In the genomic region with DNA sequence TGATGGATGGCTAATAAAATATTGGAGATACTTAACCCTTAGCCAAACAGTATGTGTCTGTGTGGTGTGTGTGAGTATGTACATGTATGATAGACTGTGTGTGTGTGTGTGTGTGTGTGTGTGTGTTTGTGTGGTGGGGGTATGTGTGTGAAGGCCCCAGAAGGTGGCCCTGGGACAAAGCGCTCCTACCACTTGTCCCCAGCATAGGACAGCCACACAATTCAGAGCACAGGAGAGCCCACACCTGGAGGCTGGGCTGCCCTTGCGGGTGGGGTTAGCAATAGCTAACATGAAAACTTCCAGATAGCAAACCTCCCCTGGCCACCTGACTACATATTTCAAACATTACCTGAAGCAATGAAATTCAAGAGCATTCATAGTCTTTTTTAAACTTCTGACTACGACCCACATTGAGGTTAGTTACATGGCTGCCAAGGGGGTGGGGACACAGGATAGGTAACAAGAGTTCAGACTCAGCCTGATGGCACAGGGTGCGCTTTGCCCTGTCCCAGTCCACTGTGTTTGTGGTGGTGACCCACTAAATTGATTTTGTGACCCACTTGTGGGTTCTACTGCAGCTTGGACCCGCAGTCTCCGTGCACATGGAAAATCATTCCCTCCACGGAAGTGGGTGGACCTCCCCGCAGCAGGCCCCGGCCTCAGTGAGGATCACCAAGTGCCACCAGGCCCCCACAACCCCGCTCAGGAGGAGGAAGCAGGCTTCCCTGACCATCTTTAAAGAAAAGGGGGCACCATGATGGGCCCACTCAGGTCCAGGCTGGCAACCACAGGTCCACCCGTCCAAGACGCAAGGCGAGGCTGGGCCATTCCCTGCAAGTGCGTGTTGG, we compare ENCODE assay signal across 11 cellular contexts. TPM values are rescaled to one million over a fixed set of nuclear protein-coding genes. Genes with fewer than 3 reads are reported as not detected.
DNase-seq lines count a peak whose midpoint lies in the region; ATAC-seq and TF ChIP-seq lines count a peak whose summit lies in the region.
"Had no signal": no experiment of that assay in that cellular context is flagged by ENCODE, and none has a peak within 500 bp of the region (broad histone marks: within the 10 kb centered on the region; RNA-seq: fewer than 3 reads in every experiment).

No MANE protein-coding gene starts in this region.

- no peaks in the 10 kb centered on the region; the same call in 2 of the 3 replicates for H3K4me1 Mint-ChIP-seq in GM23338

- peak overlapping the region; percentile 89 for H3K4me2 ChIP-seq in GM23338

- peak overlapping the region; percentile 74 for H3K4me3 Mint-ChIP-seq in GM23338

- no peaks in the 10 kb centered on the region for H3F3A ChIP-seq in GM23338 (replicated peaks; ENCODE audit: low read depth)

- no peak for ATAC-seq in GM23338

- no peaks in the 10 kb centered on the region for H3K36me3 Mint-ChIP-seq in GM23338 (ENCODE audit: low read depth)

- peaks cover 26% of the 10 kb centered on the region for H3K27me3 Mint-ChIP-seq in GM23338 (ENCODE audit: insufficient read depth, low read depth, poor library complexity)

- peak overlapping the region; percentile 97 for H2AFZ ChIP-seq in GM23338

- H3K9me2 ChIP-seq in GM23338 (ENCODE audit: insufficient read depth): no peaks in the 10 kb centered on the region

- H3K27ac Mint-ChIP-seq in GM23338: no peak overlapping the region

- H3K36me3 ChIP-seq in GM23338 (ENCODE audit: insufficient read depth) (no peaks in the 10 kb centered on the region), ascending aorta (no peaks in the 10 kb centered on the region), kidney epithelial cell (ENCODE audit: control insufficient read depth, insufficient read depth, low read length) (no peaks in the 10 kb centered on the region), uterus (no peaks in the 10 kb centered on the region)

- TF ChIP-seq POLR2A in uterus (IDR thresholded peaks at IDR 0.05): no peak

- no peaks in the 10 kb centered on the region for H3K9me3 Mint-ChIP-seq in GM23338

- H3K9me3 ChIP-seq in ascending aorta: no peaks in the 10 kb centered on the region
- no peaks in the 10 kb centered on the region for H3K9me3 ChIP-seq in uterus

- H3K27ac ChIP-seq in GM23338 (ENCODE audit: low read depth) (no peak overlapping the region), ascending aorta (no peak overlapping the region), uterus (no peak overlapping the region)

- peak overlapping the region; percentile 63 for H3K4me3 ChIP-seq in GM23338
- H3K4me3 ChIP-seq in ascending aorta: peak overlapping the region; percentile 52 to 68
- H3K4me3 ChIP-seq in kidney epithelial cell (ENCODE audit: low read depth, low read length): peak overlapping the region; percentile 36
- peak overlapping the region; percentile 29 for H3K4me3 ChIP-seq in retinal pigment epithelial cell (ENCODE audit: low read length)
- H3K4me3 ChIP-seq in uterus: peak overlapping the region in 1 of 2 donors; percentile 32

- H3K4me1 ChIP-seq in GM23338 (ENCODE audit: insufficient read depth) (no peaks in the 10 kb centered on the region), ascending aorta (peaks cover 19% of the 10 kb centered on the region in 2 donors), uterus (peaks cover 0 to 14% of the 10 kb centered on the region in 2 donors)

- DNase-seq in GM23338 (ENCODE audit: low spot score) (no peak), ascending aorta (ENCODE audit: low spot score in 2 of 2) (peak in 1 of 2 donors; percentile 62), kidney epithelial cell (ENCODE audit: low read depth) (no peak), retinal pigment epithelial cell (ENCODE audit: low read depth) (no peak), uterus (no peak), NCI-H2171 (lab: John Stamatoyannopoulos, UW) (no peak), NCI-H2029 treated with DMSO at 0.1 percent for 48 hours (lab: John Stamatoyannopoulos, UW) (no peak), SW480 (ENCODE audit: low spot score) (no peak)
- DNase-seq: activated CD4-positive, CD25-positive, alpha-beta regulatory T cell; DMS 273 treated with DMSO at 0.1 percent for 48 hours; foreskin melanocyte had no signal

- intact Hi-C loops in ascending aorta (cut with DNase I) (no loop called here), uterus (cut with DNase I; ENCODE audit: low total_unique reads) (no loop called here)

- H3K79me2 ChIP-seq in GM23338 (replicated peaks; ENCODE audit: insufficient read depth): no peaks in the 10 kb centered on the region

- H3K27me3 ChIP-seq in GM23338 (ENCODE audit: insufficient read depth) (peaks cover 45% of the 10 kb centered on the region), ascending aorta (no peaks in the 10 kb centered on the region), kidney epithelial cell (ENCODE audit: control insufficient read depth, insufficient read depth, low read length) (peaks cover 13% of the 10 kb centered on the region), uterus (no peaks in the 10 kb centered on the region)

- TF ChIP-seq CTCF in GM23338 (conservative IDR thresholded peaks at IDR 0.05; ENCODE audit: low read depth in 2 of 2) (no peak), ascending aorta (IDR thresholded peaks at IDR 0.05) (no peak), kidney epithelial cell (IDR thresholded peaks at IDR 0.05; ENCODE audit: insufficient read depth, low read length, poor library complexity, severe bottlenecking) (no peak), retinal pigment epithelial cell (conservative IDR thresholded peaks at IDR 0.05; ENCODE audit: low read depth, low read length) (no peak), uterus (IDR thresholded peaks at IDR 0.05) (no peak)

- H4K20me1 ChIP-seq in GM23338 (replicated peaks; ENCODE audit: insufficient read depth): no peaks in the 10 kb centered on the region

TF ChIP-seq in GM23338, 12 proteins besides CTCF, POLR2A, EP300 and RAD21:
- TF ChIP-seq, protein P1, sequence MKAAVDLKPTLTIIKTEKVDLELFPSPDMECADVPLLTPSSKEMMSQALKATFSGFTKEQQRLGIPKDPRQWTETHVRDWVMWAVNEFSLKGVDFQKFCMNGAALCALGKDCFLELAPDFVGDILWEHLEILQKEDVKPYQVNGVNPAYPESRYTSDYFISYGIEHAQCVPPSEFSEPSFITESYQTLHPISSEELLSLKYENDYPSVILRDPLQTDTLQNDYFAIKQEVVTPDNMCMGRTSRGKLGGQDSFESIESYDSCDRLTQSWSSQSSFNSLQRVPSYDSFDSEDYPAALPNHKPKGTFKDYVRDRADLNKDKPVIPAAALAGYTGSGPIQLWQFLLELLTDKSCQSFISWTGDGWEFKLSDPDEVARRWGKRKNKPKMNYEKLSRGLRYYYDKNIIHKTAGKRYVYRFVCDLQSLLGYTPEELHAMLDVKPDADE (IDR thresholded peaks at IDR 0.05): no peak
- TF ChIP-seq ZNF114 (CRISPR knock-in tag; IDR thresholded peaks at IDR 0.05): no peak
- no peak for TF ChIP-seq NANOG (IDR thresholded peaks at IDR 0.05; ENCODE audit: borderline replicate concordance)
- no peak for TF ChIP-seq EZH2phosphoT487 (IDR thresholded peaks at IDR 0.05; ENCODE audit: unreplicated experiment)
- TF ChIP-seq ZNF331 (CRISPR knock-in tag; IDR thresholded peaks at IDR 0.05; ENCODE audit: low read depth): no peak
- TF ChIP-seq, protein P2, sequence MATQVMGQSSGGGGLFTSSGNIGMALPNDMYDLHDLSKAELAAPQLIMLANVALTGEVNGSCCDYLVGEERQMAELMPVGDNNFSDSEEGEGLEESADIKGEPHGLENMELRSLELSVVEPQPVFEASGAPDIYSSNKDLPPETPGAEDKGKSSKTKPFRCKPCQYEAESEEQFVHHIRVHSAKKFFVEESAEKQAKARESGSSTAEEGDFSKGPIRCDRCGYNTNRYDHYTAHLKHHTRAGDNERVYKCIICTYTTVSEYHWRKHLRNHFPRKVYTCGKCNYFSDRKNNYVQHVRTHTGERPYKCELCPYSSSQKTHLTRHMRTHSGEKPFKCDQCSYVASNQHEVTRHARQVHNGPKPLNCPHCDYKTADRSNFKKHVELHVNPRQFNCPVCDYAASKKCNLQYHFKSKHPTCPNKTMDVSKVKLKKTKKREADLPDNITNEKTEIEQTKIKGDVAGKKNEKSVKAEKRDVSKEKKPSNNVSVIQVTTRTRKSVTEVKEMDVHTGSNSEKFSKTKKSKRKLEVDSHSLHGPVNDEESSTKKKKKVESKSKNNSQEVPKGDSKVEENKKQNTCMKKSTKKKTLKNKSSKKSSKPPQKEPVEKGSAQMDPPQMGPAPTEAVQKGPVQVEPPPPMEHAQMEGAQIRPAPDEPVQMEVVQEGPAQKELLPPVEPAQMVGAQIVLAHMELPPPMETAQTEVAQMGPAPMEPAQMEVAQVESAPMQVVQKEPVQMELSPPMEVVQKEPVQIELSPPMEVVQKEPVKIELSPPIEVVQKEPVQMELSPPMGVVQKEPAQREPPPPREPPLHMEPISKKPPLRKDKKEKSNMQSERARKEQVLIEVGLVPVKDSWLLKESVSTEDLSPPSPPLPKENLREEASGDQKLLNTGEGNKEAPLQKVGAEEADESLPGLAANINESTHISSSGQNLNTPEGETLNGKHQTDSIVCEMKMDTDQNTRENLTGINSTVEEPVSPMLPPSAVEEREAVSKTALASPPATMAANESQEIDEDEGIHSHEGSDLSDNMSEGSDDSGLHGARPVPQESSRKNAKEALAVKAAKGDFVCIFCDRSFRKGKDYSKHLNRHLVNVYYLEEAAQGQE (IDR thresholded peaks at IDR 0.05; ENCODE audit: unreplicated experiment): no peak
- TF ChIP-seq EZH2 (IDR thresholded peaks at IDR 0.05; ENCODE audit: low read depth, unreplicated experiment): no peak

RNA-seq across cellular contexts. Expression of a gene that starts 34.8 kb away (rescaled TPM):
- total RNA-seq in GM23338 (2014; rRNA removed; shearing (Covaris generic)): 0.04 and 0.07 TPM in 2 replicates
- polyA plus RNA-seq in GM23338 (2016; fragmentation: Nextera tagmentation; extraction: Ambion mirVana): not detected in 2 replicates
- 1.5 TPM for total RNA-seq in ascending aorta
- not detected in 2 replicates for total RNA-seq in kidney epithelial cell
- total RNA-seq in uterus: 1 to 10 TPM in 1 of 4 donors, under 1 TPM in 2, not detected in 1; 0.26 to 1.7 (median 0.40) TPM

RNA-seq across cellular contexts. Expression of a gene that starts 50.0 kb away (rescaled TPM):
- 0.74 and 1.9 TPM in 2 replicates for total RNA-seq in GM23338 (2014; rRNA removed; shearing (Covaris generic))
- polyA plus RNA-seq in GM23338 (2016; fragmentation: Nextera tagmentation; extraction: Ambion mirVana): 1.2 and 2.1 TPM in 2 replicates
- total RNA-seq in ascending aorta: not detected
- total RNA-seq in kidney epithelial cell: 0.96 TPM in 1 of 2 replicates, not detected in the other
- 10 to 100 TPM in 1 of 4 donors, 1 to 10 TPM in 2, not detected in 1; 1.2 to 15.3 (median 5.9) TPM for total RNA-seq in uterus
